In the genomic region with DNA sequence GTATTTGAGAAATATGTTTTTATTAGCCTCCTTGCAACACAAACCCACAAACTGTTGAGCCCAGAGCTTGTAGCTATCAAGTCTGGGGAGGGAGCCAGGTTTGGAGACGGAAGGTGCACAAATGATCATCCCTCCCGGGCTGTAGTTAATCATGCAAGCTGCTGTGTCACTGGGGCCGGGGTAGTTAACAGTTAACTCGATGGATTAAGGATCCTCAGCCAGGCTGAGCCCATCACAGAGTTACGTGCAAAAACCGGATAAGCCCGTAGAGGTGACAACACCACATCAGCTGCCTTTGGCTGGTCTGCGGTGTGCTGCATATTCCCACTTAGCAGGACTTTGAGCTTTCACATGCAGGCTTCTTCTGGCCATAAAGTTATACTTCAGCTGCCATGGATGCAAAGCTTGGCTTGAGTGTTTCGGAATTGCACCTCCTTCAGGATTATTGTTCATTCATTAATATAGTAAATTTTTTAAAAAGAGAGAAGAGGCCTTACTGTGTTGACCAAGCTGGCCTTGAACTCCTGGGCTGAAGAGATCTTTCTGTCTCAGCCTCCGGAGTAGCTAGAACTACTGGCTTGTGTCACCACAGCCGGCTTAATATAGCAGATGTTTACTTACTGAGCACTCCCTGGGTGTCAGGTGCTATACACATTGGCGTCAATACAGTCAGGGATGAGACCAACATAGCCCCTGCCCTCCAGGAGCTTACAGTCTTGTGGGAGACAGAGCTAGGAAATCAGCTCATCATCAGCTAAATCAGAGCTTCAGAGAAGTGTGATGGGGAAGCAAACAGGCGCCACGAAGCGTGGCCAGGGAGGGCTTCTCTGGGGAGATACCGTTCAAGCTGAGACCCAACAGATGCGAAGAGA, we compare ENCODE assay signal across 8 cellular contexts.
DNase-seq lines count a peak whose midpoint lies in the region; ATAC-seq and TF ChIP-seq lines count a peak whose summit lies in the region.

No MANE protein-coding gene starts in this region.

- WGBS in adrenal gland, 4 donors, result 79 to 90% (median 84%) methylated on average over 13 to 17 of the region's 17 CpGs
- 65% methylated on average over 17 of the region's 17 CpGs for WGBS in liver

- H3K9me3 ChIP-seq in adrenal gland (replicated peaks in 1 of 3) (no peaks in the 10 kb centered on the region), liver (ENCODE audit: control insufficient read depth in 4 of 4, low read length in 3 of 4) (no peaks in the 10 kb centered on the region)

- H3K4me3 ChIP-seq in adrenal gland, result no peak overlapping the region
- H3K4me3 ChIP-seq in liver (ENCODE audit: low read depth in 1 of 3, low read length in 3 of 3), result no peak overlapping the region

- peaks cover 34 to 51% of the 10 kb centered on the region in 2 donors for H3K4me1 ChIP-seq in adrenal gland (replicated peaks in 1 of 2)
- H3K4me1 ChIP-seq in liver (ENCODE audit: control insufficient read depth in 4 of 4, insufficient read depth in 4 of 4, low read length in 3 of 4), result peaks cover 13 to 33% (median 16%) of the 10 kb centered on the region in 4 donors

- peak overlapping the region in 1 of 2 donors; percentile 17 for H3K9ac ChIP-seq in liver (ENCODE audit: low read depth in 1 of 2, low read length in 2 of 2)

- ATAC-seq in HG02759 (IDR thresholded peaks at IDR 0.05; ENCODE audit: unreplicated experiment), result peak; percentile 31

- H3K36me3 ChIP-seq in adrenal gland (replicated peaks in 1 of 2), result no peaks in the 10 kb centered on the region
- H3K36me3 ChIP-seq in liver (ENCODE audit: control insufficient read depth in 4 of 4, insufficient read depth in 3 of 4, low read depth in 1 of 4, low read length in 3 of 4), result no peaks in the 10 kb centered on the region

- TF ChIP-seq POLR2A in adrenal gland (IDR thresholded peaks at IDR 0.05), result no peak

- TF ChIP-seq CTCF in adrenal gland (IDR thresholded peaks at IDR 0.05) (no peak), liver (IDR thresholded peaks at IDR 0.05; ENCODE audit: low read depth, low read length, missing input control) (no peak)

- H3K27me3 ChIP-seq in adrenal gland (no peaks in the 10 kb centered on the region), liver (ENCODE audit: control insufficient read depth in 4 of 4, insufficient read depth in 4 of 4, low read length in 3 of 4) (no peaks in the 10 kb centered on the region)

- peak in 1 of 2 donors; percentile 20 for TF ChIP-seq RAD21 in liver (IDR thresholded peaks at IDR 0.05)

- intact Hi-C loops in adrenal gland (cut with DNase I), result no loop called here

- in situ Hi-C loops in ACHN (cut with HindIII; ENCODE audit: low pct_ligation_motif_present, low pct_unique_long_range_greater_than_20kb, low sequenced_read_pairs), result no loop called here

- peak overlapping the region in 4 of 5 donors; percentile 38 to 89 (median 72) for H3K27ac ChIP-seq in adrenal gland
- H3K27ac ChIP-seq in liver (ENCODE audit: low read depth in 1 of 2, low read length in 2 of 2), result peak overlapping the region; percentile 56 to 67

- DNase-seq in ACHN (peak; percentile 96), adrenal gland (no peak), midbrain (lab: John Stamatoyannopoulos, UW) (no peak), NCI-H526 (lab: John Stamatoyannopoulos, UW) (no peak)
- no peak for DNase-seq in stimulated activated CD4-positive, alpha-beta T cell treated with anti-CD3 and anti-CD28 coated beads, Interleukin-4, amount 100 ng/mL, for 1 hour
- DNase-seq in central memory CD4-positive, alpha-beta T cell, result no peak

TF ChIP-seq in liver, 16 proteins besides CTCF, POLR2A, EP300 and RAD21:
- TF ChIP-seq, protein P1, sequence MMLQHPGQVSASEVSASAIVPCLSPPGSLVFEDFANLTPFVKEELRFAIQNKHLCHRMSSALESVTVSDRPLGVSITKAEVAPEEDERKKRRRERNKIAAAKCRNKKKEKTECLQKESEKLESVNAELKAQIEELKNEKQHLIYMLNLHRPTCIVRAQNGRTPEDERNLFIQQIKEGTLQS (IDR thresholded peaks at IDR 0.05), result no peak
- peak in 1 of 2 donors; percentile 46 for TF ChIP-seq JUND (IDR thresholded peaks at IDR 0.05)
- peak; percentile 82 for TF ChIP-seq SP1 (IDR thresholded peaks at IDR 0.05)
- TF ChIP-seq TAF1 (conservative IDR thresholded peaks at IDR 0.05), result no peak
- no peak for TF ChIP-seq EGR1 (IDR thresholded peaks at IDR 0.05; ENCODE audit: low read depth in 2 of 2)
- no peak for TF ChIP-seq FOXA1 (IDR thresholded peaks at IDR 0.05)
- TF ChIP-seq HNF4A (conservative IDR thresholded peaks at IDR 0.05), result peak; percentile 71 to 73
- TF ChIP-seq, protein P2, sequence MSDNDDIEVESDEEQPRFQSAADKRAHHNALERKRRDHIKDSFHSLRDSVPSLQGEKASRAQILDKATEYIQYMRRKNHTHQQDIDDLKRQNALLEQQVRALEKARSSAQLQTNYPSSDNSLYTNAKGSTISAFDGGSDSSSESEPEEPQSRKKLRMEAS (IDR thresholded peaks at IDR 0.05), result no peak
- TF ChIP-seq RXRA (IDR thresholded peaks at IDR 0.05), result peak in 1 of 2 donors; percentile 66
- TF ChIP-seq HNF4G (IDR thresholded peaks at IDR 0.05), result peak; percentile 27
- TF ChIP-seq GABPA (IDR thresholded peaks at IDR 0.05 in 1 of 2, conservative IDR thresholded peaks at IDR 0.05 in 1 of 2), result no peak
- TF ChIP-seq, protein P3, sequence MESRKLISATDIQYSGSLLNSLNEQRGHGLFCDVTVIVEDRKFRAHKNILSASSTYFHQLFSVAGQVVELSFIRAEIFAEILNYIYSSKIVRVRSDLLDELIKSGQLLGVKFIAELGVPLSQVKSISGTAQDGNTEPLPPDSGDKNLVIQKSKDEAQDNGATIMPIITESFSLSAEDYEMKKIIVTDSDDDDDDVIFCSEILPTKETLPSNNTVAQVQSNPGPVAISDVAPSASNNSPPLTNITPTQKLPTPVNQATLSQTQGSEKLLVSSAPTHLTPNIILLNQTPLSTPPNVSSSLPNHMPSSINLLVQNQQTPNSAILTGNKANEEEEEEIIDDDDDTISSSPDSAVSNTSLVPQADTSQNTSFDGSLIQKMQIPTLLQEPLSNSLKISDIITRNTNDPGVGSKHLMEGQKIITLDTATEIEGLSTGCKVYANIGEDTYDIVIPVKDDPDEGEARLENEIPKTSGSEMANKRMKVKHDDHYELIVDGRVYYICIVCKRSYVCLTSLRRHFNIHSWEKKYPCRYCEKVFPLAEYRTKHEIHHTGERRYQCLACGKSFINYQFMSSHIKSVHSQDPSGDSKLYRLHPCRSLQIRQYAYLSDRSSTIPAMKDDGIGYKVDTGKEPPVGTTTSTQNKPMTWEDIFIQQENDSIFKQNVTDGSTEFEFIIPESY (IDR thresholded peaks at IDR 0.05), result no peak
- TF ChIP-seq, protein P4, sequence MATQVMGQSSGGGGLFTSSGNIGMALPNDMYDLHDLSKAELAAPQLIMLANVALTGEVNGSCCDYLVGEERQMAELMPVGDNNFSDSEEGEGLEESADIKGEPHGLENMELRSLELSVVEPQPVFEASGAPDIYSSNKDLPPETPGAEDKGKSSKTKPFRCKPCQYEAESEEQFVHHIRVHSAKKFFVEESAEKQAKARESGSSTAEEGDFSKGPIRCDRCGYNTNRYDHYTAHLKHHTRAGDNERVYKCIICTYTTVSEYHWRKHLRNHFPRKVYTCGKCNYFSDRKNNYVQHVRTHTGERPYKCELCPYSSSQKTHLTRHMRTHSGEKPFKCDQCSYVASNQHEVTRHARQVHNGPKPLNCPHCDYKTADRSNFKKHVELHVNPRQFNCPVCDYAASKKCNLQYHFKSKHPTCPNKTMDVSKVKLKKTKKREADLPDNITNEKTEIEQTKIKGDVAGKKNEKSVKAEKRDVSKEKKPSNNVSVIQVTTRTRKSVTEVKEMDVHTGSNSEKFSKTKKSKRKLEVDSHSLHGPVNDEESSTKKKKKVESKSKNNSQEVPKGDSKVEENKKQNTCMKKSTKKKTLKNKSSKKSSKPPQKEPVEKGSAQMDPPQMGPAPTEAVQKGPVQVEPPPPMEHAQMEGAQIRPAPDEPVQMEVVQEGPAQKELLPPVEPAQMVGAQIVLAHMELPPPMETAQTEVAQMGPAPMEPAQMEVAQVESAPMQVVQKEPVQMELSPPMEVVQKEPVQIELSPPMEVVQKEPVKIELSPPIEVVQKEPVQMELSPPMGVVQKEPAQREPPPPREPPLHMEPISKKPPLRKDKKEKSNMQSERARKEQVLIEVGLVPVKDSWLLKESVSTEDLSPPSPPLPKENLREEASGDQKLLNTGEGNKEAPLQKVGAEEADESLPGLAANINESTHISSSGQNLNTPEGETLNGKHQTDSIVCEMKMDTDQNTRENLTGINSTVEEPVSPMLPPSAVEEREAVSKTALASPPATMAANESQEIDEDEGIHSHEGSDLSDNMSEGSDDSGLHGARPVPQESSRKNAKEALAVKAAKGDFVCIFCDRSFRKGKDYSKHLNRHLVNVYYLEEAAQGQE (IDR thresholded peaks at IDR 0.05), result no peak
- TF ChIP-seq FOXA2 (IDR thresholded peaks at IDR 0.05), result no peak
- TF ChIP-seq NR2F2 (IDR thresholded peaks at IDR 0.05), result no peak
- TF ChIP-seq YY1 (IDR thresholded peaks at IDR 0.05), result no peak
